Comparison of ENCODE assay signal across 13 cellular contexts in the genomic region with DNA sequence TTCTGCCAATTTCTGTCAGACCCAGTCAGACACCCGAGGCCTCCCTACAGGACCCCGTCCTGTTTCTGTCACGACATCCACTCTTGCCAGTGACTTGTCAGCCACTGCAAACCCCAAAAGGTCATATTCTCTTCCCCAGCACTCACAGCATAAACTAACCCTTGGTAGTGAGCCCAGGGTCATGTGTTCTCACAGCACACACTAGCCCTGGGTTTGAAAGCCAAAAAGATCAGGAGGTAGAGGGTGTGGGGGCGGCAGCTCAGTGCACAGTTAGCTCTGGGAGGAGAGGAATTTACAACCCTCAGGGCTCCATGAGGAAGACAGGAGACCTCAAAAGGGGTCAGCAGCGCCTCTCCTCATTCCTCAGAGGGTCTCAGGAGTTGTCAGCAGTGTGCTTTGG. TPM values are rescaled to one million over a fixed set of nuclear protein-coding genes. Genes with fewer than 3 reads are reported as not detected.
DNase-seq lines count a peak whose midpoint lies in the region; ATAC-seq, FAIRE-seq and TF ChIP-seq lines count a peak whose summit lies in the region.
"Had no signal": no experiment of that assay in that cellular context is flagged by ENCODE, and none has a peak within 500 bp of the region (broad histone marks: within the 10 kb centered on the region; RNA-seq: fewer than 3 reads in every experiment).

No MANE protein-coding gene starts in this region.

- H3K27me3 ChIP-seq in upper lobe of right lung = no peaks in the 10 kb centered on the region

- FAIRE-seq in GM19239 (lab: Jason Lieb, UNC) = no peak
- FAIRE-seq: A549, endometrium, G401.6 had no signal

- peaks cover 5% of the 10 kb centered on the region for H3K4me1 ChIP-seq in upper lobe of right lung
- H3K4me1 ChIP-seq: A549 had no signal

- peaks cover 14% of the 10 kb centered on the region for H3K9me3 Mint-ChIP-seq in activated CD4-positive, alpha-beta T cell treated with anti-CD3 and anti-CD28 coated beads, Interleukin-2, amount 10 ng/mL, durations not matched to agents 7 days and 5 days
- H3K9me3 Mint-ChIP-seq in activated CD4-positive, alpha-beta T cell treated with anti-CD3 and anti-CD28 coated beads for 36 hours (ENCODE audit: low read depth) = peaks cover 6% of the 10 kb centered on the region

- H3K27ac Mint-ChIP-seq in activated CD4-positive, alpha-beta T cell treated with anti-CD3 and anti-CD28 coated beads, Interleukin-2, amount 10 ng/mL, durations not matched to agents 7 days and 5 days = peak overlapping the region; percentile 28
- no peak overlapping the region for H3K27ac Mint-ChIP-seq in activated CD4-positive, alpha-beta T cell treated with anti-CD3 and anti-CD28 coated beads for 36 hours

- H3K4me1 Mint-ChIP-seq in activated CD4-positive, alpha-beta T cell treated with anti-CD3 and anti-CD28 coated beads, Interleukin-2, amount 10 ng/mL, durations not matched to agents 7 days and 5 days = peaks cover 27% of the 10 kb centered on the region
- H3K4me1 Mint-ChIP-seq in activated CD4-positive, alpha-beta T cell treated with anti-CD3 and anti-CD28 coated beads for 36 hours = peaks cover 50% of the 10 kb centered on the region

- no peak for TF ChIP-seq CTCF in omental fat pad (IDR thresholded peaks at IDR 0.05)
- TF ChIP-seq CTCF in upper lobe of right lung (IDR thresholded peaks at IDR 0.05) = no peak

- H3K36me3 Mint-ChIP-seq in activated CD4-positive, alpha-beta T cell treated with anti-CD3 and anti-CD28 coated beads, Interleukin-2, amount 10 ng/mL, durations not matched to agents 7 days and 5 days (ENCODE audit: low read depth) = no peaks in the 10 kb centered on the region
- H3K36me3 Mint-ChIP-seq in activated CD4-positive, alpha-beta T cell treated with anti-CD3 and anti-CD28 coated beads for 36 hours (ENCODE audit: low read depth) = peaks cover 8% of the 10 kb centered on the region

- peak overlapping the region; percentile 70 for H3K27ac ChIP-seq in upper lobe of right lung
- H3K27ac ChIP-seq: A549, WERI-Rb-1 had no signal

- no peak for ATAC-seq in activated CD4-positive, alpha-beta T cell treated with anti-CD3 and anti-CD28 coated beads for 36 hours
- peak; percentile 39 for ATAC-seq in omental fat pad (ENCODE audit: low FRiP score)
- peak; percentile 53 for ATAC-seq in upper lobe of right lung
- ATAC-seq: A549 had no signal

- H3K27me3 Mint-ChIP-seq in activated CD4-positive, alpha-beta T cell treated with anti-CD3 and anti-CD28 coated beads, Interleukin-2, amount 10 ng/mL, durations not matched to agents 7 days and 5 days = peaks cover 44% of the 10 kb centered on the region
- H3K27me3 Mint-ChIP-seq in activated CD4-positive, alpha-beta T cell treated with anti-CD3 and anti-CD28 coated beads for 36 hours = peaks cover under 1% of the 10 kb centered on the region

- no peak for DNase-seq in activated CD4-positive, alpha-beta T cell treated with anti-CD3 and anti-CD28 coated beads, Interleukin-2, amount 10 ng/mL, durations not matched to agents 7 days and 5 days
- DNase-seq in activated CD4-positive, alpha-beta T cell treated with anti-CD3 and anti-CD28 coated beads for 36 hours = no peak
- DNase-seq in fibroblast of peridontal ligament (ENCODE audit: extremely low read depth) (peak; percentile 77), omental fat pad (ENCODE audit: low spot score) (no peak), upper lobe of right lung (no peak), GM19239 (ENCODE audit: insufficient read length, low spot score) (no peak), posterior cingulate gyrus (no peak)
- DNase-seq in activated naive CD4-positive, alpha-beta T cell (lab: John Stamatoyannopoulos, UW) = no peak
- DNase-seq: activated gamma-delta T cell treated with Interleukin-2 at 50 U/mL for 16 hours, WERI-Rb-1 had no signal

- POLR2A ChIA-PET in activated CD4-positive, alpha-beta T cell treated with anti-CD3 and anti-CD28 coated beads, Interleukin-2, amount 10 ng/mL, durations not matched to agents 7 days and 5 days (lab: Charles Lee) = no interaction called here
- POLR2A ChIA-PET in activated CD4-positive, alpha-beta T cell treated with anti-CD3 and anti-CD28 coated beads for 36 hours (lab: Charles Lee) = no interaction called here

- H3K4me3 ChIP-seq in upper lobe of right lung = no peak overlapping the region
- H3K4me3 ChIP-seq: A549 had no signal

- no peaks in the 10 kb centered on the region for H3K9me3 ChIP-seq in upper lobe of right lung
- H3K9me3 ChIP-seq: A549 had no signal

- intact Hi-C loops in activated CD4-positive, alpha-beta T cell treated with anti-CD3 and anti-CD28 coated beads for 36 hours (cut with DNase I, micrococcal nuclease) = no loop called here
- intact Hi-C loops in upper lobe of right lung (cut with DNase I) = no loop called here
- intact Hi-C loops in posterior cingulate gyrus (cut with DNase I) = no loop called here

- no peaks in the 10 kb centered on the region for H3K36me3 ChIP-seq in upper lobe of right lung
- H3K36me3 ChIP-seq: WERI-Rb-1 had no signal

- no peak overlapping the region for H3K4me3 Mint-ChIP-seq in activated CD4-positive, alpha-beta T cell treated with anti-CD3 and anti-CD28 coated beads, Interleukin-2, amount 10 ng/mL, durations not matched to agents 7 days and 5 days
- no peak overlapping the region for H3K4me3 Mint-ChIP-seq in activated CD4-positive, alpha-beta T cell treated with anti-CD3 and anti-CD28 coated beads for 36 hours

- CTCF ChIA-PET in activated CD4-positive, alpha-beta T cell treated with anti-CD3 and anti-CD28 coated beads, Interleukin-2, amount 10 ng/mL, durations not matched to agents 7 days and 5 days (lab: Charles Lee) = interaction anchor here (2.0 kb wide), 1 partner anchor 10 kb away, joined by 4 read pairs; no protein-coding TSS in a partner anchor
- CTCF ChIA-PET in activated CD4-positive, alpha-beta T cell treated with anti-CD3 and anti-CD28 coated beads for 36 hours (lab: Charles Lee) = no interaction called here

RNA-seq across cellular contexts. Expression of a gene that starts 9.9 kb away (rescaled TPM):
- 10 to 100 TPM in 1 of 2 experiments, 1 to 10 TPM in 1; 9.4 to 10.7 TPM for total RNA-seq in activated CD4-positive, alpha-beta T cell treated with anti-CD3 and anti-CD28 coated beads, Interleukin-2, amount 10 ng/mL, durations not matched to agents 7 days and 5 days
- 10 to 100 TPM; 39.4 to 43.3 TPM for total RNA-seq in activated CD4-positive, alpha-beta T cell treated with anti-CD3 and anti-CD28 coated beads for 36 hours
- 10 to 100 TPM; 61.8 to 89.6 (median 76.3) TPM for total RNA-seq in omental fat pad
- total RNA-seq in upper lobe of right lung = 25.0 TPM
